ENCODE assay signal across 11 cellular contexts in the genomic region with DNA sequence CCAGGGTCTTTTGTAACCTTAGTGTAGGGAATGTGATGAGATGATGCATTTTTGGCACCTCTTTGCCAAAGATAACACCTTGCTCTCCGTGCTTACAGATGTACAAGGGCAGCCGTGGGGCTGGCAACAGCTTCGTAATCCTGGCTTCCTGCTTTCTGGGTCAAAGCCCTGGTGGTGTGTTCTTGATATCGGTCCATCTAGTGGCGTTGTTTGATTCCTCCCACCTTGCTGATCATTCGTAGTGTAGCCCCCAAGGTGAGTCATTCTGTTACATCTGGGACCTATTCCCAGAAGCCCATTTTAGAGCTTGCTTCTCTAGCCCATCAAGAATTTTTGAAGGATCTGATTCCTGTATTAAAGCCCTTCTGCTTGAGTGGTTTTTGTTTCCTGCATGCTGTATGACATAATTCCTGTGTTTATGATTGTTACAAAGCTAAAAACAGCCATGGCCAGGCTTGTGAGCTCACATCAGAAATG. TPM values are rescaled to one million over a fixed set of nuclear protein-coding genes. Genes with fewer than 3 reads are reported as not detected.
DNase-seq lines count a peak whose midpoint lies in the region; ATAC-seq and TF ChIP-seq lines count a peak whose summit lies in the region.
"Had no signal": no experiment of that assay in that cellular context is flagged by ENCODE, and none has a peak within 500 bp of the region (broad histone marks: within the 10 kb centered on the region; RNA-seq: fewer than 3 reads in every experiment).

No MANE protein-coding gene starts in this region.

- no peaks in the 10 kb centered on the region for H3K27me3 ChIP-seq in upper lobe of left lung
- H3K27me3 ChIP-seq: ovary had no signal

- H3K9me3 Mint-ChIP-seq in activated naive CD4-positive, alpha-beta T cell treated with anti-CD3 and anti-CD28 coated beads for 36 hours = no peaks in the 10 kb centered on the region
- H3K9me3 Mint-ChIP-seq in activated T-helper 2 cell treated with anti-CD3 and anti-CD28 coated beads, Interferon-gamma antibody, Interleukin-2, Interleukin-4, amounts not matched to agents 10 μg/mL and 5 μg/mL and 100 μg/mL, durations not matched to agents 14 hours and 24 hours and 36 hours = no peaks in the 10 kb centered on the region

- intact Hi-C loops in activated naive CD4-positive, alpha-beta T cell treated with anti-CD3 and anti-CD28 coated beads for 36 hours (cut with micrococcal nuclease) = no loop called here
- intact Hi-C loops in activated T-helper 2 cell treated with anti-CD3 and anti-CD28 coated beads, Interferon-gamma antibody, Interleukin-2, Interleukin-4, amounts not matched to agents 10 μg/mL and 5 μg/mL and 100 μg/mL, durations not matched to agents 14 hours and 24 hours and 36 hours (cut with micrococcal nuclease) = no loop called here
- intact Hi-C loops in lower leg skin (cut with DNase I; ENCODE audit: low total_unique reads) = no loop called here

- peak overlapping the region; percentile 31 to 70 (median 41) for H3K27ac ChIP-seq in upper lobe of left lung
- H3K27ac ChIP-seq: ovary, WERI-Rb-1 had no signal

- no peaks in the 10 kb centered on the region for H3K36me3 ChIP-seq in upper lobe of left lung
- H3K36me3 ChIP-seq: ovary, WERI-Rb-1 had no signal

- no peak for TF ChIP-seq POLR2A in upper lobe of left lung (IDR thresholded peaks at IDR 0.05)
- no peak for TF ChIP-seq POLR2A in lower leg skin (IDR thresholded peaks at IDR 0.05)

- ATAC-seq in left lobe of liver (peak; percentile 57), upper lobe of left lung (ENCODE audit: low FRiP score in 2 of 2) (peak in 1 of 2 donors; percentile 20)

- peaks cover 5% of the 10 kb centered on the region for H3K36me3 Mint-ChIP-seq in activated naive CD4-positive, alpha-beta T cell treated with anti-CD3 and anti-CD28 coated beads for 36 hours (ENCODE audit: low read depth)
- H3K36me3 Mint-ChIP-seq in activated T-helper 2 cell treated with anti-CD3 and anti-CD28 coated beads, Interferon-gamma antibody, Interleukin-2, Interleukin-4, amounts not matched to agents 10 μg/mL and 5 μg/mL and 100 μg/mL, durations not matched to agents 14 hours and 24 hours and 36 hours (ENCODE audit: low read depth) = peaks cover 11% of the 10 kb centered on the region

- H3K27me3 Mint-ChIP-seq in activated naive CD4-positive, alpha-beta T cell treated with anti-CD3 and anti-CD28 coated beads for 36 hours (ENCODE audit: low read depth) = no peaks in the 10 kb centered on the region
- H3K27me3 Mint-ChIP-seq in activated T-helper 2 cell treated with anti-CD3 and anti-CD28 coated beads, Interferon-gamma antibody, Interleukin-2, Interleukin-4, amounts not matched to agents 10 μg/mL and 5 μg/mL and 100 μg/mL, durations not matched to agents 14 hours and 24 hours and 36 hours (ENCODE audit: low read depth) = no peaks in the 10 kb centered on the region

- no peak for TF ChIP-seq EP300 in upper lobe of left lung (IDR thresholded peaks at IDR 0.05)

- H3K4me3 Mint-ChIP-seq in activated naive CD4-positive, alpha-beta T cell treated with anti-CD3 and anti-CD28 coated beads for 36 hours = peak overlapping the region; percentile 56
- peak overlapping the region; percentile 27 for H3K4me3 Mint-ChIP-seq in activated T-helper 2 cell treated with anti-CD3 and anti-CD28 coated beads, Interferon-gamma antibody, Interleukin-2, Interleukin-4, amounts not matched to agents 10 μg/mL and 5 μg/mL and 100 μg/mL, durations not matched to agents 14 hours and 24 hours and 36 hours (ENCODE audit: low read depth)

- peaks cover 3 to 32% (median 22%) of the 10 kb centered on the region in 4 donors for H3K4me1 ChIP-seq in upper lobe of left lung

- peak; percentile 42 for DNase-seq in activated naive CD4-positive, alpha-beta T cell treated with anti-CD3 and anti-CD28 coated beads for 36 hours
- DNase-seq in activated naive CD4-positive, alpha-beta T cell treated with anti-CD3 and anti-CD28 coated beads, Interleukin-2, amount 50 U/mL, for 16 hours = no peak
- no peak for DNase-seq in activated T-helper 2 cell treated with anti-CD3 and anti-CD28 coated beads, Interferon-gamma antibody, Interleukin-2, Interleukin-4, amounts not matched to agents 10 μg/mL and 5 μg/mL and 100 μg/mL, durations not matched to agents 14 hours and 24 hours and 36 hours (ENCODE audit: low spot score)
- no peak for DNase-seq in left lobe of liver (ENCODE audit: low spot score)
- DNase-seq in upper lobe of left lung = peak in 1 of 2 donors; percentile 31
- no peak for DNase-seq in DMS 273 treated with DMSO at 0.1 percent for 48 hours (lab: John Stamatoyannopoulos, UW)
- DNase-seq in lower leg skin (ENCODE audit: low spot score in 2 of 2) = no peak
- no peak for DNase-seq in NCI-H1417 treated with DMSO at 0.1 percent for 48 hours (lab: John Stamatoyannopoulos, UW)
- DNase-seq: NCI-H526 treated with DMSO at 0.1 percent for 48 hours, ovary, WERI-Rb-1 had no signal

- H3K27ac Mint-ChIP-seq in activated naive CD4-positive, alpha-beta T cell treated with anti-CD3 and anti-CD28 coated beads for 36 hours = peak overlapping the region; percentile 96
- peak overlapping the region; percentile 59 for H3K27ac Mint-ChIP-seq in activated T-helper 2 cell treated with anti-CD3 and anti-CD28 coated beads, Interferon-gamma antibody, Interleukin-2, Interleukin-4, amounts not matched to agents 10 μg/mL and 5 μg/mL and 100 μg/mL, durations not matched to agents 14 hours and 24 hours and 36 hours

- H3K4me1 Mint-ChIP-seq in activated naive CD4-positive, alpha-beta T cell treated with anti-CD3 and anti-CD28 coated beads for 36 hours (ENCODE audit: low read depth) = peaks cover 49% of the 10 kb centered on the region
- H3K4me1 Mint-ChIP-seq in activated T-helper 2 cell treated with anti-CD3 and anti-CD28 coated beads, Interferon-gamma antibody, Interleukin-2, Interleukin-4, amounts not matched to agents 10 μg/mL and 5 μg/mL and 100 μg/mL, durations not matched to agents 14 hours and 24 hours and 36 hours (ENCODE audit: low read depth) = peaks cover 41% of the 10 kb centered on the region

- TF ChIP-seq CTCF in upper lobe of left lung (IDR thresholded peaks at IDR 0.05) (no peak), lower leg skin (IDR thresholded peaks at IDR 0.05) (no peak)

- no peaks in the 10 kb centered on the region for H3K9me3 ChIP-seq in upper lobe of left lung
- H3K9me3 ChIP-seq: ovary had no signal

- 30 to 38% methylated on average over 5 to 6 of the region's 6 CpGs for WGBS in upper lobe of left lung, 2 donors
- 52 to 71% methylated on average over 6 of the region's 6 CpGs for WGBS in lower leg skin, 2 donors

- CTCF ChIA-PET in activated naive CD4-positive, alpha-beta T cell treated with anti-CD3 and anti-CD28 coated beads for 36 hours (lab: Charles Lee) = interaction anchor here (1.2 to 3.6 kb wide), 4 partner anchors 10 to 290 kb away, joined by 4 to 15 read pairs (median 7); no protein-coding TSS in a partner anchor

- H3K4me3 ChIP-seq in upper lobe of left lung = no peak overlapping the region
- no peak overlapping the region for H3K4me3 ChIP-seq in lower leg skin (ENCODE audit: low read depth, poor library complexity, severe bottlenecking)
- H3K4me3 ChIP-seq: ovary had no signal

RNA-seq across cellular contexts. Expression of a gene that starts 7.0 kb away (rescaled TPM):
- total RNA-seq in activated naive CD4-positive, alpha-beta T cell treated with anti-CD3 and anti-CD28 coated beads for 36 hours = 100 to 1,000 TPM; 482 to 515 TPM
- total RNA-seq in activated T-helper 2 cell treated with anti-CD3 and anti-CD28 coated beads, Interferon-gamma antibody, Interleukin-2, Interleukin-4, amounts not matched to agents 10 μg/mL and 5 μg/mL and 100 μg/mL, durations not matched to agents 14 hours and 24 hours and 36 hours = 366 and 387 TPM in 2 replicates
- total RNA-seq in left lobe of liver = 37.4 TPM
- 100 to 1,000 TPM in 3 of 6 donors, 10 to 100 TPM in 3; 39.8 to 133 (median 99.0) TPM for total RNA-seq in upper lobe of left lung
- total RNA-seq in lower leg skin = 100 to 1,000 TPM in 1 of 4 donors, 10 to 100 TPM in 3; 73.7 to 114 (median 85.1) TPM

RNA-seq across cellular contexts. Expression of a gene that starts 50.0 kb away (rescaled TPM):
- 1 to 10 TPM; 4.9 to 6.3 TPM for total RNA-seq in activated naive CD4-positive, alpha-beta T cell treated with anti-CD3 and anti-CD28 coated beads for 36 hours
- 3.3 and 3.9 TPM in 2 replicates for total RNA-seq in activated T-helper 2 cell treated with anti-CD3 and anti-CD28 coated beads, Interferon-gamma antibody, Interleukin-2, Interleukin-4, amounts not matched to agents 10 μg/mL and 5 μg/mL and 100 μg/mL, durations not matched to agents 14 hours and 24 hours and 36 hours
- total RNA-seq in left lobe of liver (3.8 TPM), upper lobe of left lung (1 to 10 TPM; 3.5 to 9.4 (median 5.9) TPM), lower leg skin (10 to 100 TPM in 2 of 4 donors, 1 to 10 TPM in 2; 4.6 to 17.1 (median 8.8) TPM)

RNA-seq across cellular contexts. Expression of a gene that starts 56.0 kb away (rescaled TPM):
- total RNA-seq in activated naive CD4-positive, alpha-beta T cell treated with anti-CD3 and anti-CD28 coated beads for 36 hours = 10 to 100 TPM; 36.1 to 36.7 TPM
- 40.9 and 44.1 TPM in 2 replicates for total RNA-seq in activated T-helper 2 cell treated with anti-CD3 and anti-CD28 coated beads, Interferon-gamma antibody, Interleukin-2, Interleukin-4, amounts not matched to agents 10 μg/mL and 5 μg/mL and 100 μg/mL, durations not matched to agents 14 hours and 24 hours and 36 hours
- total RNA-seq in left lobe of liver (13.1 TPM), upper lobe of left lung (10 to 100 TPM; 23.0 to 50.0 (median 29.3) TPM), lower leg skin (10 to 100 TPM; 21.3 to 25.8 (median 23.4) TPM)
